Comparison of ENCODE assay signal across 8 cellular contexts in the genomic region with DNA sequence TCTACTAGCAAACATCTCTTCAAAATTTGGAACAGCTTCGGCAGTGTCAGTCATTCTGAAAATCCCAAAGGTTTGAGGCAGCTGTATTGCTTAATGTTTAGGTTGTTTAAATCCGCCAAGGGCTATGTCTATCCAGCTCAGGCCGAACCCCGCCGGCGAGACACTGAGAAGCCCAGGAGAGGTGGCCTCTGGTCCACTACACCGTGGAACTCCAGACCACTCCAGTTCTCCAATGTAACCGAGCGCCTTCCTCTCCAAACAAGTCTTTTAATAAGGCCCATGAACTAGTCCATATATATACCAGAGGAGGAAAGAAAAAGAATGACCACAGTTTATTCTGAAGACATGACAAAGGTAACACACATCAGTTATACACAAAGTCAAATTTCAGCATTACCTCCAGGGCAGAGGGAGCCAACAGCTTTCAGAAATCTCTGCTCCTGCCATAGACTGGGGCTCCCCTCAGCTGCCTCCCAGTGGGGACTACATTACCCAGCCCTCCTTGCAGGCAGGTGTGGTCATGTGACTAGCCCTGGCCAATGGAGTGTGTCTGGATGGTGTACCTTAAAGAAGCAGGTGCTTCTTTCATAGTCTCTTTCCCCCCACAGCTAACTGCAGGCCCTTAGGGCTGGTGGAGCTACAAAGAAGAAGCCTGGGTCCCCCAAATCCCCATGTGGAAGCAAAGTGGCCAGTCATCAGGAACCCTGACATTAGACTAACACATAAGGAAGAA. TPM values are rescaled to one million over a fixed set of nuclear protein-coding genes. Genes with fewer than 3 reads are reported as not detected.
DNase-seq lines count a peak whose midpoint lies in the region; ATAC-seq and TF ChIP-seq lines count a peak whose summit lies in the region.

A gene (minus strand): TSS at position 255 of the 733 bp plus-strand sequence. CDS start 201 bp downstream, at position 54.

- no peaks in the 10 kb centered on the region for H3K36me3 ChIP-seq in HCT116 (ENCODE audit: control insufficient read depth in 1 of 2, insufficient read depth in 2 of 2, low read length in 2 of 2)

- H3K79me2 ChIP-seq in HCT116 (ENCODE audit: insufficient read depth, low read length) = no peaks in the 10 kb centered on the region

- CTCF ChIA-PET in HCT116 (lab: Charles Lee) = no interaction called here

- no peaks in the 10 kb centered on the region for H3K9me3 Mint-ChIP-seq in activated T-helper 17 cell treated with anti-CD3 and anti-CD28 coated beads, Interleukin-2, amount 50 U/mL, for 72 hours
- no peaks in the 10 kb centered on the region for H3K9me3 Mint-ChIP-seq in nephron progenitor cell
- H3K9me3 Mint-ChIP-seq in type B pancreatic cell = no peaks in the 10 kb centered on the region

- no peaks in the 10 kb centered on the region for H4K20me1 ChIP-seq in HCT116 (ENCODE audit: insufficient read depth)

- no peaks in the 10 kb centered on the region for H3K27me3 Mint-ChIP-seq in activated T-helper 17 cell treated with anti-CD3 and anti-CD28 coated beads, Interleukin-2, amount 50 U/mL, for 72 hours
- H3K27me3 Mint-ChIP-seq in nephron progenitor cell (ENCODE audit: low read depth, poor library complexity) (peaks cover 2% of the 10 kb centered on the region), type B pancreatic cell (no peaks in the 10 kb centered on the region)

- no peak for TF ChIP-seq RAD21 in HCT116 (IDR thresholded peaks at IDR 0.05; ENCODE audit: low read depth)

- H3K27ac Mint-ChIP-seq in activated T-helper 17 cell treated with anti-CD3 and anti-CD28 coated beads, Interleukin-2, amount 50 U/mL, for 72 hours = no peak within 1 kb of the TSS
- H3K27ac Mint-ChIP-seq in nephron progenitor cell (peak within 1 kb of the TSS; percentile 44), type B pancreatic cell (no peak within 1 kb of the TSS)

- no peak within 1 kb of the TSS for H3K27ac ChIP-seq in HCT116 (ENCODE audit: low read depth, low read length)

- POLR2A ChIA-PET in HCT116 (lab: Charles Lee) = no interaction called here

- peaks cover 0 to 10% of the 10 kb centered on the region in 2 experiments; a peak in 2 of 4 replicates for H3K4me1 ChIP-seq in HCT116 (ENCODE audit: control insufficient read depth in 1 of 2, insufficient read depth in 2 of 2, low read length in 2 of 2)

- peak within 1 kb of the TSS; percentile 43 for H2AFZ ChIP-seq in HCT116 (ENCODE audit: low read depth, low read length, poor library complexity, severe bottlenecking)

- BruUV-seq in HCT116 (replicated peaks; lab: Mats Ljungman, UMichigan) = no TSS peak

- H3K36me3 Mint-ChIP-seq in activated T-helper 17 cell treated with anti-CD3 and anti-CD28 coated beads, Interleukin-2, amount 50 U/mL, for 72 hours (ENCODE audit: low read depth) = no peaks in the 10 kb centered on the region
- no peaks in the 10 kb centered on the region for H3K36me3 Mint-ChIP-seq in nephron progenitor cell (ENCODE audit: low read depth)
- H3K36me3 Mint-ChIP-seq in type B pancreatic cell = no peaks in the 10 kb centered on the region

- H3K4me3 Mint-ChIP-seq in activated T-helper 17 cell treated with anti-CD3 and anti-CD28 coated beads, Interleukin-2, amount 50 U/mL, for 72 hours = no peak within 1 kb of the TSS
- no peak within 1 kb of the TSS for H3K4me3 Mint-ChIP-seq in nephron progenitor cell
- no peak within 1 kb of the TSS for H3K4me3 Mint-ChIP-seq in type B pancreatic cell

- no peak within 1 kb of the TSS for H3K9ac ChIP-seq in HCT116 (ENCODE audit: low read length)

- H3K9me3 ChIP-seq in HCT116 (ENCODE audit: control insufficient read depth in 1 of 2, insufficient read depth in 1 of 2, low read depth in 1 of 2, low read length in 2 of 2) = no peaks in the 10 kb centered on the region

- intact Hi-C loops in HCT116 (cut with micrococcal nuclease) = no loop called here

- H3K4me3 ChIP-seq in HCT116 (replicated peaks in 1 of 2; ENCODE audit: low read depth in 1 of 2, low read length in 2 of 2) = no peak within 1 kb of the TSS

- no peaks in the 10 kb centered on the region for H3K27me3 ChIP-seq in HCT116 (ENCODE audit: insufficient read depth, low read length)

- DNase-seq in NCI-H748 (lab: John Stamatoyannopoulos, UW; ENCODE audit: unreplicated experiment) (peak; percentile 33), NCI-H748 treated with DMSO at 0.1 percent for 48 hours (lab: John Stamatoyannopoulos, UW) (no peak), HCT116 (ENCODE audit: low read depth, low spot score) (peak; percentile 51), M059J (ENCODE audit: low read depth) (peak; percentile 32), nephron progenitor cell (peak; percentile 26), mucosa of gallbladder (ENCODE audit: low spot score) (no peak), type B pancreatic cell (ENCODE audit: extremely low spot score, unreplicated experiment) (no peak)

- RAD21 ChIA-PET in HCT116 (lab: Charles Lee; ENCODE audit: low non-redundant PET in 1 of 2, low total read pairs in 2 of 2, uncharacterized antibody in 2 of 2, unreplicated experiment in 2 of 2) = no interaction called here

- H3K9me2 ChIP-seq in HCT116 (ENCODE audit: insufficient read depth) = no peaks in the 10 kb centered on the region

- peak; percentile 100 for ATAC-seq in HCT116
- peak; percentile 81 for ATAC-seq in activated T-helper 17 cell treated with anti-CD3 and anti-CD28 coated beads, Interleukin-2, amount 50 U/mL, for 72 hours (replicated peaks)

- no peak for TF ChIP-seq CTCF in HCT116 (IDR thresholded peaks at IDR 0.05 in 2 of 3, conservative IDR thresholded peaks at IDR 0.05 in 1 of 3; ENCODE audit: borderline replicate concordance in 1 of 3, insufficient read depth in 1 of 3, low read depth in 2 of 3, low read length in 2 of 3)
- TF ChIP-seq CTCF in nephron progenitor cell (IDR thresholded peaks at IDR 0.05) = no peak
- no peak for TF ChIP-seq CTCF in type B pancreatic cell (conservative IDR thresholded peaks at IDR 0.05)

- peaks cover 14% of the 10 kb centered on the region for H3K4me1 Mint-ChIP-seq in activated T-helper 17 cell treated with anti-CD3 and anti-CD28 coated beads, Interleukin-2, amount 50 U/mL, for 72 hours
- H3K4me1 Mint-ChIP-seq in nephron progenitor cell (peaks cover 37% of the 10 kb centered on the region), type B pancreatic cell (ENCODE audit: unreplicated experiment) (peaks cover 41% of the 10 kb centered on the region)

- no peak for TF ChIP-seq POLR2A in HCT116 (IDR thresholded peaks at IDR 0.05; ENCODE audit: borderline replicate concordance, extremely low read depth, insufficient read depth, insufficient read length)

- H3K4me2 ChIP-seq in HCT116 (ENCODE audit: low read length) = no peak within 1 kb of the TSS

TF ChIP-seq in HCT116, 20 proteins besides CTCF, POLR2A, EP300 and RAD21:
- TF ChIP-seq SP1 (IDR thresholded peaks at IDR 0.05; ENCODE audit: low read depth) (peak; percentile 97), YY1 (IDR thresholded peaks at IDR 0.05; ENCODE audit: extremely low read depth, insufficient replicate concordance, low read depth, low read length) (peak; percentile 66), ZFX (IDR thresholded peaks at IDR 0.05) (no peak)

RNA-seq across cellular contexts. Expression of the gene that starts here (rescaled TPM):
- total RNA-seq in HCT116 (2021; ENCODE audit: unreplicated experiment) (0.15 TPM), mucosa of gallbladder (1.1 TPM), type B pancreatic cell (ENCODE audit: low replicate concordance) (0.85 and 1.5 TPM in 2 replicates)
- polyA plus RNA-seq in HCT116 (2012) = 0.05 and 0.08 TPM in 2 replicates
- 0.27 and 0.30 TPM in 2 replicates for total RNA-seq in M059J (2014; rRNA removed; shearing (Covaris generic))
- under 1 TPM; 0.28 to 0.32 TPM for total RNA-seq in activated T-helper 17 cell treated with anti-CD3 and anti-CD28 coated beads, Interleukin-2, amount 50 U/mL, for 72 hours

Comparison
In these comparisons a context has a peak if more than half of its experiments do, and no peak if none do; other contexts are left out.
1. DNase-seq: peak in NCI-H748 (single experiment) and nephron progenitor cell (single experiment); none in NCI-H748 treated with DMSO at 0.1 percent for 48 hours (single experiment), mucosa of gallbladder (single experiment) and type B pancreatic cell (single experiment).
2. Peak in DNase-seq and ATAC-seq in HCT116; RNA of the gene not detected or under 1 TPM.
3. Peak in DNase-seq in M059J; RNA of the gene not detected or under 1 TPM.
4. Peak in ATAC-seq in activated T-helper 17 cell treated with anti-CD3 and anti-CD28 coated beads, Interleukin-2, amount 50 U/mL, for 72 hours; RNA of the gene not detected or under 1 TPM.